In genomic region chr10:525565-526315, GRCh38 we compare ENCODE assay signal across 22 cellular contexts.
DNase-seq lines count a peak whose midpoint lies in the region; ATAC-seq and TF ChIP-seq lines count a peak whose summit lies in the region.
"Had no signal": no experiment of that assay in that cellular context is flagged by ENCODE, and none has a peak within 500 bp of the region (broad histone marks: within the 10 kb centered on the region; RNA-seq: fewer than 3 reads in every experiment).

No MANE protein-coding gene starts in this region.

- 90% methylated on average over 17 of the region's 17 CpGs for WGBS in right cardiac atrium

- ATAC-seq in Right ventricle myocardium superior (ENCODE audit: poor library complexity) (peak; percentile 37), right cardiac atrium (no peak)
- ATAC-seq: Right ventricle myocardium inferior had no signal

- H3K36me3 ChIP-seq in SU-DHL-6 (ENCODE audit: low read length), result no peaks in the 10 kb centered on the region
- H3K36me3 ChIP-seq: BLaER1 treated with 17β-estradiol and CSF1 and Interleukin-3, amounts not matched to agents 10 nM and 100 nM; ovary; stomach had no signal

- H3K4me3 ChIP-seq in right cardiac atrium (ENCODE audit: low read length), result no peak overlapping the region
- H3K4me3 ChIP-seq in SU-DHL-6 (ENCODE audit: insufficient read depth, low read length, poor library complexity, severe bottlenecking), result peak overlapping the region; percentile 10
- H3K4me3 ChIP-seq: A549; BLaER1 treated with 17β-estradiol and CSF1 and Interleukin-3, amounts not matched to agents 10 nM and 100 nM; ovary; smooth muscle cell; stomach had no signal

- H3K27me3 ChIP-seq in right cardiac atrium (ENCODE audit: control insufficient read depth, insufficient read depth) (no peaks in the 10 kb centered on the region), SU-DHL-6 (ENCODE audit: low read length) (no peaks in the 10 kb centered on the region)
- H3K27me3 ChIP-seq: ovary, stomach had no signal

- no peaks in the 10 kb centered on the region for H3K4me1 ChIP-seq in right cardiac atrium (ENCODE audit: control insufficient read depth, insufficient read depth, low read length)
- H3K4me1 ChIP-seq: A549 had no signal

- H3F3A ChIP-seq in SU-DHL-6 (ENCODE audit: insufficient read depth), result peaks cover 50% of the 10 kb centered on the region

- DNase-seq in Right ventricle myocardium superior (no peak), right cardiac atrium (no peak), kidney tubule cell (ENCODE audit: low spot score) (peak; percentile 42), epidermal melanocyte (ENCODE audit: insufficient read length, low spot score) (no peak), MV-4-11 (lab: John Stamatoyannopoulos, UW) (no peak), SW 1271 (lab: John Stamatoyannopoulos, UW) (no peak)
- DNase-seq in activated CD4-positive, alpha-beta T cell treated with anti-CD3 and anti-CD28 coated beads for 48 hours, result no peak
- DNase-seq: activated CD4-positive, alpha-beta T cell treated with anti-CD3 and anti-CD28 coated beads, Interleukin-2, amount 10 ng/mL, durations not matched to agents 7 days and 5 days; activated CD8-positive, alpha-beta memory T cell treated with anti-CD3 and anti-CD28 coated beads, Interleukin-2, amount 50 U/mL, for 48 hours; activated effector memory CD4-positive, alpha-beta T cell treated with Interleukin-2 at 50 U/mL for 16 hours; central memory CD4-positive, alpha-beta T cell; NCI-H1930; NCI-H446 treated with DMSO at 0.1 percent for 48 hours; stimulated activated CD4-positive, alpha-beta T cell treated with anti-CD3 and anti-CD28 coated beads, Interleukin-4, amount 100 ng/mL, for 24 hours; stomach; T-helper 1 cell had no signal

- H3K79me2 ChIP-seq in SU-DHL-6 (ENCODE audit: insufficient read depth, low read length), result no peaks in the 10 kb centered on the region

- TF ChIP-seq CTCF in SU-DHL-6 (IDR thresholded peaks at IDR 0.05; ENCODE audit: insufficient read depth, low read length, poor library complexity, severe bottlenecking), result no peak

- H4K20me1 ChIP-seq in SU-DHL-6 (ENCODE audit: low read depth, low read length), result no peaks in the 10 kb centered on the region

- H3K9me3 ChIP-seq in right cardiac atrium (ENCODE audit: control insufficient read depth, low read length), result no peaks in the 10 kb centered on the region
- no peaks in the 10 kb centered on the region for H3K9me3 ChIP-seq in SU-DHL-6 (ENCODE audit: insufficient read depth, low read length)
- H3K9me3 ChIP-seq: A549; BLaER1 treated with 17β-estradiol and CSF1 and Interleukin-3, amounts not matched to agents 10 nM and 100 nM; ovary; stomach had no signal

- H3K9me2 ChIP-seq in SU-DHL-6 (replicated peaks; ENCODE audit: insufficient read depth, low read length), result no peaks in the 10 kb centered on the region

- no peak overlapping the region for H2AFZ ChIP-seq in SU-DHL-6 (ENCODE audit: low read depth, low read length, severe bottlenecking)

- H3K9ac ChIP-seq in SU-DHL-6 (ENCODE audit: low read length), result peak overlapping the region; percentile 42
- H3K9ac ChIP-seq: BLaER1 treated with 17β-estradiol and CSF1 and Interleukin-3, amounts not matched to agents 10 nM and 100 nM had no signal

- intact Hi-C loops in Right ventricle myocardium superior (cut with DNase I), result no loop called here
- intact Hi-C loops in right cardiac atrium (cut with DNase I), result no loop called here

- H3K4me2 ChIP-seq in SU-DHL-6 (ENCODE audit: low read depth, low read length, poor library complexity, severe bottlenecking), result peak overlapping the region; percentile 63
- H3K4me2 ChIP-seq: A549, smooth muscle cell had no signal

- H3K27ac ChIP-seq in right cardiac atrium (ENCODE audit: low read length) (no peak overlapping the region), SU-DHL-6 (ENCODE audit: low read depth, low read length) (peak overlapping the region; percentile 87)
- H3K27ac ChIP-seq: A549; BLaER1 treated with 17β-estradiol and CSF1 and Interleukin-3, amounts not matched to agents 10 nM and 100 nM; ovary; stomach had no signal
